Comparison of ENCODE assay signal across 11 cellular contexts in the genomic region with DNA sequence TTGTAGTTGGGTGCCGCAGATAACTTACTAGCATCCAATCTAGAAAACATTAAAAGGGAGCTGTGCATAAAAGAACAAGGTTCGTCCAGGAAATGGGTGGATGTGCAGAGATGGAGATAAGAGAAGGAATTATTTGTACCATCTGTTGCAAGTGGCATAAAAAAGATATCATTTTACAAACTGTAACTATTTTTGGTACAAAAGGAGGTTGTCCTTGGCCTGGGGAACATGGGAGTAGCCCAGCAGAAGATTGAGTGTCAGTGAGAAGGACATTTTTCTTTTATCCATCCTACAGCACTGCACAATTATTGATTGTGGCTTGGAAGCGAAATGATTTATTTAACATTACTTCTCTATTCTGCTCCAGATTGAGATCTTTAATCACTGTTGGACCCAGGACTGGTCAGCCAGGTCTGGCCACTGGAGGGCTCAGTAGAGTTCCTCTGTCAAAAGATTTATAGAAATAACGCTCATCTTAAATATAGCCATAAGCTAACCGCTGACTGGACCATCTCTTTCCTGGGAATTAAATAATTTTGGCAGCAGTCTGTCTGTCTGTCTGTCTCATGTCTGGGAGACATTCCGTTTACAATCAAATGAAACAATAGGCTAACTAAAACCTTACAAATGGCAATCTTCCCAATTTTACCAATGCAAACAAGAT.
DNase-seq lines count a peak whose midpoint lies in the region; ATAC-seq, FAIRE-seq and TF ChIP-seq lines count a peak whose summit lies in the region.
"Had no signal": no experiment of that assay in that cellular context is flagged by ENCODE, and none has a peak within 500 bp of the region (broad histone marks: within the 10 kb centered on the region; RNA-seq: fewer than 3 reads in every experiment).

No MANE protein-coding gene starts in this region.

- H3K9me3 ChIP-seq in HepG2 (ENCODE audit: low read length) (no peaks in the 10 kb centered on the region), ascending aorta (no peaks in the 10 kb centered on the region)

- DNase-seq in natural killer cell treated with Interleukin-12 subunit alpha and Interleukin-12 subunit beta and Interleukin-15 and Interleukin-18, amount 100 ng/mL, for 72 hours (ENCODE audit: low spot score), result no peak
- DNase-seq in natural killer cell, result no peak
- DNase-seq in brain microvascular endothelial cell, result peak; percentile 51
- no peak for DNase-seq in HepG2 (ENCODE audit: low spot score)
- DNase-seq in ascending aorta (ENCODE audit: low spot score in 2 of 2), result no peak
- DNase-seq in NCI-H510A (lab: John Stamatoyannopoulos, UW), result no peak
- DNase-seq in NCI-H345 treated with DMSO at 0.1 percent for 48 hours (lab: John Stamatoyannopoulos, UW; ENCODE audit: unreplicated experiment), result no peak
- DNase-seq: C1 segment of cervical spinal cord; effector CD8-positive, alpha-beta T cell; NCI-H1048 had no signal

- BruUV-seq in HepG2 (replicated peaks; lab: Mats Ljungman, UMichigan), result no TSS peak

- intact Hi-C loops in natural killer cell (cut with micrococcal nuclease) (no loop called here), HepG2 (cut with micrococcal nuclease; ENCODE audit: unreplicated experiment) (loop anchor here (1.0 to 10.0 kb wide), 2 partner anchors 40 to 92 kb away; no protein-coding TSS in a partner anchor), ascending aorta (cut with DNase I) (no loop called here)

- H2AFZ ChIP-seq in HepG2 (ENCODE audit: low read length), result no peak overlapping the region

- no peak for TF ChIP-seq CTCF in natural killer cell (IDR thresholded peaks at IDR 0.05)
- TF ChIP-seq CTCF in brain microvascular endothelial cell (IDR thresholded peaks at IDR 0.05; ENCODE audit: low read depth, low read length, missing control alignments), result peak; percentile 58
- 0 out of 2 replicates have a peak, but pooled peaks have one; percentile 14 for TF ChIP-seq CTCF in HepG2 (CRISPR knock-in tag; IDR thresholded peaks at IDR 0.05)
- TF ChIP-seq CTCF in ascending aorta (IDR thresholded peaks at IDR 0.05), result no peak

- peaks cover 11% of the 10 kb centered on the region for H3K79me2 ChIP-seq in HepG2 (ENCODE audit: insufficient read depth, low read length)

- no peaks in the 10 kb centered on the region for H4K20me1 ChIP-seq in HepG2 (ENCODE audit: insufficient read depth, low read length)

- H3K9ac ChIP-seq in HepG2 (ENCODE audit: insufficient read depth, low read depth, low read length), result no peak overlapping the region

- in situ Hi-C loops in brain microvascular endothelial cell (cut with HindIII; ENCODE audit: low pct_ligation_motif_present, low sequenced_read_pairs) (no loop called here), HepG2 (cut with HindIII; ENCODE audit: extremely low pct_ligation_motif_present, low pct_unique_long_range_greater_than_20kb) (no loop called here)

- no peak overlapping the region for H3K4me2 ChIP-seq in HepG2 (ENCODE audit: low read depth, low read length)

- no peak for TF ChIP-seq POLR2A in HepG2 (IDR thresholded peaks at IDR 0.05; ENCODE audit: insufficient read depth in 1 of 2, low read depth in 2 of 2, low read length in 2 of 2)

- 93% methylated on average over 6 of the region's 6 CpGs for WGBS in HepG2 (ENCODE audit: low lambda C conversion rate)

- H3K27ac ChIP-seq in brain microvascular endothelial cell (peak overlapping the region; percentile 92), HepG2 (ENCODE audit: extremely low read length, insufficient read depth, low read length) (no peak overlapping the region), ascending aorta (peak overlapping the region in 1 of 2 donors; percentile 60)

- H3K4me1 ChIP-seq in HepG2 (ENCODE audit: insufficient read depth, low read length) (peaks cover 37% of the 10 kb centered on the region), ascending aorta (peaks cover 4 to 19% of the 10 kb centered on the region in 2 donors)

- H3K27me3 Mint-ChIP-seq in natural killer cell treated with Interleukin-12 subunit alpha and Interleukin-12 subunit beta and Interleukin-15 and Interleukin-18, amount 100 ng/mL, for 72 hours, result peaks cover 3 to 8% of the 10 kb centered on the region in 2 donors
- H3K27me3 Mint-ChIP-seq in natural killer cell (ENCODE audit: low read depth in 2 of 2), result peaks cover 0 to 3% of the 10 kb centered on the region in 2 donors

- TF ChIP-seq RAD21 in HepG2 (CRISPR knock-in tag; IDR thresholded peaks at IDR 0.05), result no peak

- H3K4me3 Mint-ChIP-seq in natural killer cell treated with Interleukin-12 subunit alpha and Interleukin-12 subunit beta and Interleukin-15 and Interleukin-18, amount 100 ng/mL, for 72 hours, result peak overlapping the region; percentile 39
- no peak overlapping the region for H3K4me3 Mint-ChIP-seq in natural killer cell

- CTCF ChIA-PET in HepG2 (lab: Yijun Ruan, JAX; ENCODE audit: low intra/inter-chr PET ratio, low total read pairs), result interaction anchor here (1.0 to 1.5 kb wide), 2 partner anchors 43 to 94 kb away, joined by 3 to 4 read pairs; no protein-coding TSS in a partner anchor

- H3K27ac Mint-ChIP-seq in natural killer cell treated with Interleukin-12 subunit alpha and Interleukin-12 subunit beta and Interleukin-15 and Interleukin-18, amount 100 ng/mL, for 72 hours, result peak overlapping the region in 1 of 2 donors; percentile 54
- no peak overlapping the region for H3K27ac Mint-ChIP-seq in natural killer cell

- H3K27me3 ChIP-seq in brain microvascular endothelial cell (replicated peaks), result no peaks in the 10 kb centered on the region
- H3K27me3 ChIP-seq in HepG2 (ENCODE audit: control insufficient read depth in 1 of 2, insufficient read depth in 2 of 2, low read length in 2 of 2), result no peaks in the 10 kb centered on the region
- no peaks in the 10 kb centered on the region for H3K27me3 ChIP-seq in ascending aorta

- H3K4me1 Mint-ChIP-seq in natural killer cell treated with Interleukin-12 subunit alpha and Interleukin-12 subunit beta and Interleukin-15 and Interleukin-18, amount 100 ng/mL, for 72 hours (ENCODE audit: low read depth in 2 of 2), result peaks cover 12 to 17% of the 10 kb centered on the region in 2 donors
- peaks cover 5 to 7% of the 10 kb centered on the region in 2 donors for H3K4me1 Mint-ChIP-seq in natural killer cell

- POLR2A ChIA-PET in HepG2 (lab: Yijun Ruan, JAX), result no interaction called here

- H3K36me3 ChIP-seq in brain microvascular endothelial cell (replicated peaks) (no peaks in the 10 kb centered on the region), HepG2 (replicated peaks in 1 of 2; ENCODE audit: control insufficient read depth in 1 of 2, insufficient read depth in 2 of 2, low read length in 2 of 2) (peaks cover 0 to 1% of the 10 kb centered on the region in 2 experiments; a peak in 2 of 5 replicates), ascending aorta (no peaks in the 10 kb centered on the region)

- no peaks in the 10 kb centered on the region for H3K9me3 Mint-ChIP-seq in natural killer cell treated with Interleukin-12 subunit alpha and Interleukin-12 subunit beta and Interleukin-15 and Interleukin-18, amount 100 ng/mL, for 72 hours
- no peaks in the 10 kb centered on the region for H3K9me3 Mint-ChIP-seq in natural killer cell

- H3K4me3 ChIP-seq in brain microvascular endothelial cell (ENCODE audit: low read depth, low read length), result no peak overlapping the region
- no peak overlapping the region for H3K4me3 ChIP-seq in HepG2 (replicated peaks in 1 of 3; ENCODE audit: insufficient read depth in 1 of 3, low read depth in 2 of 3, low read length in 3 of 3)
- H3K4me3 ChIP-seq in ascending aorta, result no peak overlapping the region

- no peak for FAIRE-seq in HepG2 (lab: Jason Lieb, UNC)

- H3K36me3 Mint-ChIP-seq in natural killer cell treated with Interleukin-12 subunit alpha and Interleukin-12 subunit beta and Interleukin-15 and Interleukin-18, amount 100 ng/mL, for 72 hours, result no peaks in the 10 kb centered on the region
- H3K36me3 Mint-ChIP-seq in natural killer cell, result no peaks in the 10 kb centered on the region

- TF ChIP-seq EP300 in HepG2 (IDR thresholded peaks at IDR 0.05; ENCODE audit: low read depth in 2 of 2, low read length in 2 of 2), result no peak
- TF ChIP-seq EP300 in HepG2 (CRISPR knock-in tag; IDR thresholded peaks at IDR 0.05; ENCODE audit: borderline replicate concordance), result no peak

- ATAC-seq in natural killer cell treated with Interleukin-12 subunit alpha and Interleukin-12 subunit beta and Interleukin-15 and Interleukin-18, amount 100 ng/mL, for 72 hours, result no peak
- ATAC-seq in natural killer cell (no peak), HepG2 (no peak), esophagus mucosa (no peak)

TF ChIP-seq in HepG2, 621 proteins besides CTCF, POLR2A, EP300 and RAD21:
- TF ChIP-seq STAG1 (CRISPR knock-in tag; IDR thresholded peaks at IDR 0.05) (0 out of 2 replicates have a peak, but pooled peaks have one; percentile 10), KLF13 (CRISPR knock-in tag; IDR thresholded peaks at IDR 0.05) (no peak)

Comparison
In these comparisons a context has a peak if more than half of its experiments do, and no peak if none do; other contexts are left out.
1. CTCF ChIP-seq: peak in brain microvascular endothelial cell (single experiment) and HepG2 (single experiment); none in natural killer cell (single experiment) and ascending aorta (0 of 3).